ENCODE assay signal across 8 cellular contexts in genomic region chr15:26082069-26082832, GRCh38.
DNase-seq lines count a peak whose midpoint lies in the region; ATAC-seq, FAIRE-seq and TF ChIP-seq lines count a peak whose summit lies in the region.

No MANE protein-coding gene starts in this region.

- no peaks in the 10 kb centered on the region for H3K79me1 ChIP-seq in mesendoderm (ENCODE audit: low read length)

- DNase-seq in CD4-positive, alpha-beta T cell: peak; percentile 89 to 96 (median 94)
- DNase-seq in HPDE6-E6E7 (ENCODE audit: extremely low spot score) (peak; percentile 95), NOMO-1 treated with dmso at 0.1 percent for 144 hours (lab: John Stamatoyannopoulos, UW; ENCODE audit: unreplicated experiment) (peak; percentile 97), mesendoderm (peak; percentile 98)
- peak; percentile 95 for DNase-seq in activated CD8-positive, alpha-beta memory T cell treated with anti-CD3 and anti-CD28 coated beads, Interleukin-2, amount 50 U/mL, for 4 hours
- DNase-seq in stimulated activated CD8-positive, alpha-beta memory T cell treated with anti-CD3 and anti-CD28 coated beads, Interleukin-12 subunit alpha, Interleukin-12 subunit beta, amount 100 ng/mL, for 24 hours (ENCODE audit: extremely low read depth): peak; percentile 89

- H3K36me3 Mint-ChIP-seq in CD4-positive, alpha-beta T cell (ENCODE audit: low read depth): peaks cover 15% of the 10 kb centered on the region

- H2BK15ac ChIP-seq in mesendoderm (replicated peaks; ENCODE audit: low read depth): no peak overlapping the region

- H3K9ac ChIP-seq in mesendoderm (ENCODE audit: low read length): peak overlapping the region; percentile 82

- no CpG with 5 or more reads among the region's 44 CpGs for WGBS in mesendoderm (ENCODE audit: extremely low coverage, insufficient coverage, low lambda C conversion rate)

- H2BK5ac ChIP-seq in mesendoderm (ENCODE audit: low read length): no peak overlapping the region

- H3K36me3 ChIP-seq in mesendoderm (ENCODE audit: control insufficient read depth, insufficient read depth, low read length): no peaks in the 10 kb centered on the region

- CTCF ChIA-PET in CD4-positive, alpha-beta T cell (lab: Charles Lee): no interaction called here

- H3K18ac ChIP-seq in mesendoderm (ENCODE audit: low read length): peak overlapping the region; percentile 13

- no peak overlapping the region for H3K23ac ChIP-seq in mesendoderm (ENCODE audit: low read length)

- H3K27me3 ChIP-seq in CD4-positive, alpha-beta T cell (ENCODE audit: control insufficient read depth, insufficient read depth, low read length): no peaks in the 10 kb centered on the region
- no peaks in the 10 kb centered on the region for H3K27me3 ChIP-seq in mesendoderm (ENCODE audit: insufficient read depth, low read length, poor library complexity)

- FAIRE-seq in endometrium (lab: Jason Lieb, UNC): peak; percentile 88

- H3K9me3 ChIP-seq in CD4-positive, alpha-beta T cell (ENCODE audit: control insufficient read depth, low read length): no peaks in the 10 kb centered on the region

- H3K4me1 Mint-ChIP-seq in CD4-positive, alpha-beta T cell (ENCODE audit: low read depth): peaks cover 57% of the 10 kb centered on the region

- H3K56ac ChIP-seq in mesendoderm (ENCODE audit: low read length): peak overlapping the region; percentile 90

- H3K27ac Mint-ChIP-seq in CD4-positive, alpha-beta T cell: peak overlapping the region; percentile 98

- peak overlapping the region; percentile 57 for H3K4me3 ChIP-seq in mesendoderm (ENCODE audit: low read length)

- H2BK120ac ChIP-seq in mesendoderm (ENCODE audit: low read depth, low read length): no peak overlapping the region

- H3K27me3 Mint-ChIP-seq in CD4-positive, alpha-beta T cell: peaks cover 14% of the 10 kb centered on the region

- H3K79me2 ChIP-seq in mesendoderm (ENCODE audit: control insufficient read depth, insufficient read depth, low read length): no peaks in the 10 kb centered on the region

- H3K4me1 ChIP-seq in mesendoderm (ENCODE audit: control insufficient read depth, low read depth, low read length): peaks cover 4% of the 10 kb centered on the region

- H3K27ac ChIP-seq in CD4-positive, alpha-beta T cell (ENCODE audit: low read depth, low read length): peak overlapping the region; percentile 57
- H3K27ac ChIP-seq in mesendoderm (ENCODE audit: low read depth, low read length): peak overlapping the region; percentile 73

- H3K9me3 Mint-ChIP-seq in CD4-positive, alpha-beta T cell: peaks cover 2% of the 10 kb centered on the region

- peak overlapping the region; percentile 58 for H3K4me2 ChIP-seq in mesendoderm (ENCODE audit: low read length)

- H4K8ac ChIP-seq in mesendoderm (ENCODE audit: low read depth, low read length): no peak overlapping the region

- H2AK5ac ChIP-seq in mesendoderm (ENCODE audit: low read length): no peak overlapping the region

- ATAC-seq in CD4-positive, alpha-beta T cell (ENCODE audit: poor library complexity): peak; percentile 95
- peak; percentile 91 for ATAC-seq in GM19463 (IDR thresholded peaks at IDR 0.05; ENCODE audit: unreplicated experiment)

- TF ChIP-seq CTCF in CD4-positive, alpha-beta T cell (IDR thresholded peaks at IDR 0.05): no peak

- POLR2A ChIA-PET in CD4-positive, alpha-beta T cell (lab: Charles Lee): no interaction called here

- H3K4me3 Mint-ChIP-seq in CD4-positive, alpha-beta T cell: peak overlapping the region; percentile 89

- intact Hi-C loops in CD4-positive, alpha-beta T cell (cut with DNase I, micrococcal nuclease): loop anchor here (5.0 kb wide), 5 partner anchors 220 to 1130 kb away; partner anchors contain the start of genes ATP10A (in 1 of the 2), SNRPN (in 1 of the 2), SNURF (in 1 of the 2) and UBE3A (in 1 of the 2)

- peak overlapping the region; percentile 60 for H4K5ac ChIP-seq in mesendoderm (ENCODE audit: low read length)

- no peak overlapping the region for H3K4ac ChIP-seq in mesendoderm (ENCODE audit: low read depth, low read length)

Comparison
In these comparisons a context has a peak if more than half of its experiments do, and no peak if none do; other contexts are left out.
1. Peak in every context shown above with its lines: DNase-seq, ATAC-seq, H3K4me3 ChIP-seq and H3K27ac ChIP-seq.